ENCODE assay signal across 11 cellular contexts in genomic region chr18:9710037-9710436, GRCh38. TPM values are rescaled to one million over a fixed set of nuclear protein-coding genes. Genes with fewer than 3 reads are reported as not detected.
DNase-seq lines count a peak whose midpoint lies in the region; ATAC-seq and TF ChIP-seq lines count a peak whose summit lies in the region.
"Had no signal": no experiment of that assay in that cellular context is flagged by ENCODE, and none has a peak within 500 bp of the region (broad histone marks: within the 10 kb centered on the region; RNA-seq: fewer than 3 reads in every experiment).

No MANE protein-coding gene starts in this region.

- WGBS in heart left ventricle, 4 donors, result 83 to 91% (median 89%) methylated on average over 4 of the region's 4 CpGs

- H3K27ac ChIP-seq in heart left ventricle (peak overlapping the region in 4 of 12 donors; percentile 75 to 95 (median 88)), right atrium auricular region (peak overlapping the region in 1 of 2 donors; percentile 86), vagina (peak overlapping the region; percentile 96), A673 (ENCODE audit: low read depth, low read length, poor library complexity, severe bottlenecking) (no peak overlapping the region)

- peak overlapping the region in 7 of 12 donors; percentile 65 to 98 (median 83) for H3K4me3 ChIP-seq in heart left ventricle
- H3K4me3 ChIP-seq in right atrium auricular region, result peak overlapping the region in 1 of 2 donors; percentile 77
- H3K4me3 ChIP-seq in vagina, result peak overlapping the region; percentile 89 to 95
- H3K4me3 ChIP-seq in A673 (ENCODE audit: low read depth, low read length, poor library complexity, severe bottlenecking), result no peak overlapping the region

- H3K9me3 Mint-ChIP-seq in central memory CD8-positive, alpha-beta T cell, result no peaks in the 10 kb centered on the region
- peaks cover 0 to 2% (median 0%) of the 10 kb centered on the region in 9 donors for H3K9me3 Mint-ChIP-seq in naive thymus-derived CD8-positive, alpha-beta T cell

- intact Hi-C loops in heart left ventricle (cut with DNase I), result loop anchor here in 2 of 10 donors (5.0 to 10.0 kb wide), 2 partner anchors 55 to 62 kb away; no protein-coding TSS in a partner anchor
- intact Hi-C loops in vagina (cut with DNase I), result no loop called here
- intact Hi-C loops in A673 (cut with micrococcal nuclease; ENCODE audit: unreplicated experiment), result no loop called here

- H3K9me3 ChIP-seq in heart left ventricle (no peaks in the 10 kb centered on the region), right atrium auricular region (no peaks in the 10 kb centered on the region), vagina (no peaks in the 10 kb centered on the region), A673 (ENCODE audit: low read depth, low read length, poor library complexity, severe bottlenecking) (no peaks in the 10 kb centered on the region)

- peak overlapping the region; percentile 72 for H3K4me3 Mint-ChIP-seq in central memory CD8-positive, alpha-beta T cell
- H3K4me3 Mint-ChIP-seq in naive thymus-derived CD8-positive, alpha-beta T cell, result peak overlapping the region in 9 of 10 donors; percentile 5 to 86 (median 70)

- CTCF ChIA-PET in A673 (lab: Charles Lee), result no interaction called here

- H3K27me3 Mint-ChIP-seq in central memory CD8-positive, alpha-beta T cell, result peaks cover 88% of the 10 kb centered on the region
- peaks cover 42 to 92% (median 73%) of the 10 kb centered on the region in 5 donors for H3K27me3 Mint-ChIP-seq in naive thymus-derived CD8-positive, alpha-beta T cell

- H3K36me3 ChIP-seq in heart left ventricle (no peaks in the 10 kb centered on the region), right atrium auricular region (no peaks in the 10 kb centered on the region), vagina (no peaks in the 10 kb centered on the region), A673 (ENCODE audit: insufficient read depth, low read length, poor library complexity, severe bottlenecking) (no peaks in the 10 kb centered on the region)

- no peak overlapping the region for H3K27ac Mint-ChIP-seq in central memory CD8-positive, alpha-beta T cell (ENCODE audit: low read depth)
- no peak overlapping the region for H3K27ac Mint-ChIP-seq in naive thymus-derived CD8-positive, alpha-beta T cell

- H3K36me3 Mint-ChIP-seq in central memory CD8-positive, alpha-beta T cell (ENCODE audit: insufficient read depth), result no peaks in the 10 kb centered on the region
- peaks cover 0 to 2% (median 0%) of the 10 kb centered on the region in 3 donors for H3K36me3 Mint-ChIP-seq in naive thymus-derived CD8-positive, alpha-beta T cell

- ATAC-seq in heart left ventricle, result no peak
- ATAC-seq in central memory CD8-positive, alpha-beta T cell (replicated peaks; ENCODE audit: extremely low read depth, poor library complexity, severe bottlenecking), result no peak
- ATAC-seq in naive thymus-derived CD8-positive, alpha-beta T cell, result no peak

- DNase-seq in heart left ventricle (no peak), right atrium auricular region (ENCODE audit: low spot score) (no peak), vagina (ENCODE audit: extremely low spot score in 2 of 2) (no peak), A172 (ENCODE audit: low spot score) (no peak), amygdala (lab: John Stamatoyannopoulos, UW) (no peak), A673 (ENCODE audit: low spot score) (no peak)
- no peak for DNase-seq in central memory CD8-positive, alpha-beta T cell (ENCODE audit: low spot score in 2 of 2)
- DNase-seq in naive thymus-derived CD8-positive, alpha-beta T cell, result no peak
- DNase-seq: activated gamma-delta T cell treated with Interleukin-2 at 50 U/mL for 16 hours, HCEC 1CT, NCI-H446 had no signal

- peaks cover 15% of the 10 kb centered on the region for H3K4me1 Mint-ChIP-seq in central memory CD8-positive, alpha-beta T cell
- H3K4me1 Mint-ChIP-seq in naive thymus-derived CD8-positive, alpha-beta T cell, result peaks cover 2 to 44% (median 22%) of the 10 kb centered on the region in 4 donors

- TF ChIP-seq CTCF in heart left ventricle (IDR thresholded peaks at IDR 0.05) (no peak), right atrium auricular region (IDR thresholded peaks at IDR 0.05) (no peak), vagina (IDR thresholded peaks at IDR 0.05) (no peak), A673 (conservative IDR thresholded peaks at IDR 0.05; ENCODE audit: low read depth, low read length) (no peak)

- POLR2A ChIA-PET in naive thymus-derived CD8-positive, alpha-beta T cell (lab: Charles Lee), result no interaction called here
- POLR2A ChIA-PET in A673 (lab: Charles Lee; ENCODE audit: low non-redundant PET), result no interaction called here

- H3K4me1 ChIP-seq in heart left ventricle (peaks cover 0 to 65% (median 10%) of the 10 kb centered on the region in 12 donors), right atrium auricular region (peaks cover 0 to 15% of the 10 kb centered on the region in 2 donors), vagina (peaks cover 60% of the 10 kb centered on the region), A673 (ENCODE audit: insufficient read depth, low read length, poor library complexity, severe bottlenecking) (peaks cover 12% of the 10 kb centered on the region)

- no peaks in the 10 kb centered on the region for H3K27me3 ChIP-seq in heart left ventricle
- no peaks in the 10 kb centered on the region for H3K27me3 ChIP-seq in right atrium auricular region
- H3K27me3 ChIP-seq in vagina, result no peaks in the 10 kb centered on the region
- H3K27me3 ChIP-seq in A673 (replicated peaks; ENCODE audit: insufficient read depth, low read depth, low read length, poor library complexity), result no peaks in the 10 kb centered on the region

- no peak for TF ChIP-seq POLR2A in heart left ventricle (IDR thresholded peaks at IDR 0.05)
- TF ChIP-seq POLR2A in vagina (IDR thresholded peaks at IDR 0.05), result no peak

- BruUV-seq in A673 (replicated peaks; lab: Mats Ljungman, UMichigan), result no TSS peak

RNA-seq across cellular contexts. Expression of gene RAB31, which starts 1.9 kb away (rescaled TPM):
- total RNA-seq in heart left ventricle (10 to 100 TPM in 8 of 9 donors, 1 to 10 TPM in 1; 8.6 to 67.7 (median 15.4) TPM), right atrium auricular region (10 to 100 TPM in 1 of 2 donors, 1 to 10 TPM in 1; 9.9 to 29.2 TPM), vagina (26.0 TPM), A673 (2021) (6.1 and 8.1 TPM in 2 replicates)
- polyA plus RNA-seq in heart left ventricle, result 1 to 10 TPM; 3.2 to 9.4 TPM
- total RNA-seq in naive thymus-derived CD8-positive, alpha-beta T cell, result 1 to 10 TPM; 1.2 to 2.2 TPM
- 1 to 10 TPM in 2 of 3 donors, under 1 TPM in 1; 0.74 to 1.4 (median 1.3) TPM for polyA plus RNA-seq in naive thymus-derived CD8-positive, alpha-beta T cell
- total RNA-seq in A172 (2014; rRNA removed; shearing (Covaris generic)), result 19.6 and 27.9 TPM in 2 replicates
